In genomic region chr16:88650749-88651275, GRCh38 we compare ENCODE assay signal across 8 cellular contexts. TPM values are rescaled to one million over a fixed set of nuclear protein-coding genes. Genes with fewer than 3 reads are reported as not detected.
DNase-seq lines count a peak whose midpoint lies in the region; TF ChIP-seq lines count a peak whose summit lies in the region.

Gene CYBA, minus strand, starts transcription at chr16:88651053. Its CDS starts 40 bp downstream, at chr16:88651013.

- H3K36me3 ChIP-seq in MM.1S (replicated peaks; ENCODE audit: insufficient read depth, low read length) (no peaks in the 10 kb centered on the region), mesendoderm (ENCODE audit: control insufficient read depth, insufficient read depth, low read length) (peaks cover 2% of the 10 kb centered on the region)

- H3K4me1 ChIP-seq in MM.1S (ENCODE audit: low read length) (peaks cover 11% of the 10 kb centered on the region; the same call in 1 of the 2 replicates), mesendoderm (ENCODE audit: control insufficient read depth, low read depth, low read length) (peaks cover 3% of the 10 kb centered on the region)

- no peaks in the 10 kb centered on the region for H4K20me1 ChIP-seq in MM.1S (ENCODE audit: insufficient read depth, low read length)

- H3K4me3 ChIP-seq in MM.1S (ENCODE audit: low read length) (peak within 1 kb of the TSS; percentile 83), mesendoderm (ENCODE audit: low read length) (peak within 1 kb of the TSS; percentile 85)

- peak within 1 kb of the TSS; percentile 48 for H3K4ac ChIP-seq in mesendoderm (ENCODE audit: low read depth, low read length)

- no peak within 1 kb of the TSS for H4K8ac ChIP-seq in mesendoderm (ENCODE audit: low read depth, low read length)

- no peak within 1 kb of the TSS for H4K5ac ChIP-seq in mesendoderm (ENCODE audit: low read length)

- H3K79me2 ChIP-seq in MM.1S (ENCODE audit: low read length) = peaks cover 24% of the 10 kb centered on the region
- H3K79me2 ChIP-seq in mesendoderm (ENCODE audit: control insufficient read depth, insufficient read depth, low read length) = no peaks in the 10 kb centered on the region

- H3K56ac ChIP-seq in mesendoderm (ENCODE audit: low read length) = peak within 1 kb of the TSS; percentile 98

- H3F3A ChIP-seq in MM.1S (ENCODE audit: insufficient read depth, low read length) = no peaks in the 10 kb centered on the region

- H3K27ac ChIP-seq in MM.1S (ENCODE audit: low read length) (peak within 1 kb of the TSS; percentile 88), mesendoderm (ENCODE audit: low read depth, low read length) (peak within 1 kb of the TSS; percentile 70)

- CTCF ChIA-PET in GM10248 (lab: Yijun Ruan, JAX) = interaction anchor here (1.0 kb wide), 1 partner anchor 34 kb away, joined by 3 read pairs; no protein-coding TSS in a partner anchor

- no peak within 1 kb of the TSS for H3K23ac ChIP-seq in mesendoderm (ENCODE audit: low read length)

- TF ChIP-seq CTCF in GM10248 (IDR thresholded peaks at IDR 0.05; ENCODE audit: control extremely low read depth, extremely low read depth, low read depth, missing control alignments) (no peak), MM.1S (IDR thresholded peaks at IDR 0.05; ENCODE audit: low read length) (no peak)

- no peak within 1 kb of the TSS for H2AK5ac ChIP-seq in mesendoderm (ENCODE audit: low read length)

- no peaks in the 10 kb centered on the region for H3K9me2 ChIP-seq in MM.1S (replicated peaks; ENCODE audit: insufficient read depth, low read length)

- peak within 1 kb of the TSS; percentile 77 for H3K18ac ChIP-seq in mesendoderm (ENCODE audit: low read length)

- H3K79me1 ChIP-seq in mesendoderm (ENCODE audit: low read length) = peaks cover 1% of the 10 kb centered on the region

- no CpG with 5 or more reads among the region's 41 CpGs for whole genome bisulfite sequencing in mesendoderm (ENCODE audit: extremely low coverage, insufficient coverage, low lambda C conversion rate)

- H2AFZ ChIP-seq in MM.1S (ENCODE audit: low read length) = no peak within 1 kb of the TSS

- DNase-seq in GM10248 (ENCODE audit: extremely low spot score) = peak; percentile 97
- DNase-seq in GOT3 (lab: John Stamatoyannopoulos, UW) = peak; percentile 23
- DNase-seq in MM.1S = peak; percentile 72
- peak; percentile 90 to 91 for DNase-seq in activated CD4-positive, alpha-beta T cell treated with anti-CD3 and anti-CD28 coated beads, Interleukin-2, amount 50 U/mL, for 48 hours
- peak; percentile 71 for DNase-seq in effector CD8-positive, alpha-beta T cell (lab: John Stamatoyannopoulos, UW)
- DNase-seq in mesendoderm = peak; percentile 85
- peak; percentile 67 to 71 for DNase-seq in stimulated activated CD8-positive, alpha-beta memory T cell treated with anti-CD3 and anti-CD28 coated beads, Interleukin-2, amount 100 ng/mL, for 1 hour (ENCODE audit: low read depth in 2 of 2)
- DNase-seq in NCI-H1417 treated with DMSO at 0.1 percent for 48 hours (lab: John Stamatoyannopoulos, UW) = no peak

- H2BK5ac ChIP-seq in mesendoderm (ENCODE audit: low read length) = no peak within 1 kb of the TSS

- POLR2A ChIA-PET in GM10248 (lab: Yijun Ruan, JAX) = interaction anchor here (0.5 kb wide), 1 partner anchor 50 kb away, joined by 3 read pairs; no protein-coding TSS in a partner anchor

- H2BK120ac ChIP-seq in mesendoderm (ENCODE audit: low read depth, low read length) = no peak within 1 kb of the TSS

- H3K27me3 ChIP-seq in MM.1S (replicated peaks; ENCODE audit: insufficient read depth, low read length) = no peaks in the 10 kb centered on the region
- H3K27me3 ChIP-seq in mesendoderm (ENCODE audit: insufficient read depth, low read length, poor library complexity) = no peaks in the 10 kb centered on the region

- H3K4me2 ChIP-seq in MM.1S (ENCODE audit: low read depth, low read length) (peak within 1 kb of the TSS; percentile 88), mesendoderm (ENCODE audit: low read length) (peak within 1 kb of the TSS; percentile 42)

- no peaks in the 10 kb centered on the region for H3K9me3 ChIP-seq in MM.1S (replicated peaks; ENCODE audit: insufficient read depth, low read length)

- H3K9ac ChIP-seq in MM.1S (ENCODE audit: low read length) (peak within 1 kb of the TSS; percentile 79), mesendoderm (ENCODE audit: low read length) (peak within 1 kb of the TSS; percentile 98)

- H2BK15ac ChIP-seq in mesendoderm (replicated peaks; ENCODE audit: low read depth) = no peak within 1 kb of the TSS

RNA-seq across cellular contexts. Expression of gene CYBA, which starts in this region (rescaled TPM):
- 78.8 TPM for polyA plus RNA-seq in mesendoderm (2013, experiment 1 of 2)
- polyA plus RNA-seq in mesendoderm (2013, experiment 2 of 2) = 83.5 TPM
